1 cellular context compared by ENCODE assay signal in the genomic region with DNA sequence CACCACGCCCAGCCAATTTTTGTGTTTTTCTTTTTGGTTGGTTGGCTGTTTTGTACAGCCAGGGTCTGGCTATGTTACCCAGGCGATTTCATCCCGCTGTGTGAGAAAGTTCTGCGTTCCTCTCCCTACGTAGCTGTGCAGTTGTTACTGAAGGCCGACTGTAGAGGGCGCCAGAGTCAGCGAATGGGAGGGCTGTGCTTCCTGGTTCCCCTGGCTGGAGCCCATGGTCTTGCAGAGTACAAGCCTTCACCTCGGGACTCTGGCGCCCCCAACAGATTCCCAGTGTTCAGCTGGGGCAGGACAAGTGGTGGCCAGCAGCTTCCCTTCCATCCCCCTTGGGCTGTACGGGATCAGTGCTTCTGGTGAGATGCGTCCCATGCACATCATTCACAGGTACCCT.
TF ChIP-seq lines count a peak whose summit lies in the region.

No MANE protein-coding gene starts in this region.

TF ChIP-seq in K562, 482 proteins besides CTCF, POLR2A, EP300 and RAD21 (continued from another document):
- TF ChIP-seq, protein P1, sequence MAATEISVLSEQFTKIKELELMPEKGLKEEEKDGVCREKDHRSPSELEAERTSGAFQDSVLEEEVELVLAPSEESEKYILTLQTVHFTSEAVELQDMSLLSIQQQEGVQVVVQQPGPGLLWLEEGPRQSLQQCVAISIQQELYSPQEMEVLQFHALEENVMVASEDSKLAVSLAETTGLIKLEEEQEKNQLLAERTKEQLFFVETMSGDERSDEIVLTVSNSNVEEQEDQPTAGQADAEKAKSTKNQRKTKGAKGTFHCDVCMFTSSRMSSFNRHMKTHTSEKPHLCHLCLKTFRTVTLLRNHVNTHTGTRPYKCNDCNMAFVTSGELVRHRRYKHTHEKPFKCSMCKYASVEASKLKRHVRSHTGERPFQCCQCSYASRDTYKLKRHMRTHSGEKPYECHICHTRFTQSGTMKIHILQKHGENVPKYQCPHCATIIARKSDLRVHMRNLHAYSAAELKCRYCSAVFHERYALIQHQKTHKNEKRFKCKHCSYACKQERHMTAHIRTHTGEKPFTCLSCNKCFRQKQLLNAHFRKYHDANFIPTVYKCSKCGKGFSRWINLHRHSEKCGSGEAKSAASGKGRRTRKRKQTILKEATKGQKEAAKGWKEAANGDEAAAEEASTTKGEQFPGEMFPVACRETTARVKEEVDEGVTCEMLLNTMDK (IDR thresholded peaks at IDR 0.05; ENCODE audit: borderline replicate concordance, insufficient read depth, low read depth, low read length, poor library complexity, severe bottlenecking) = peak; percentile 54
- TF ChIP-seq, protein P2, sequence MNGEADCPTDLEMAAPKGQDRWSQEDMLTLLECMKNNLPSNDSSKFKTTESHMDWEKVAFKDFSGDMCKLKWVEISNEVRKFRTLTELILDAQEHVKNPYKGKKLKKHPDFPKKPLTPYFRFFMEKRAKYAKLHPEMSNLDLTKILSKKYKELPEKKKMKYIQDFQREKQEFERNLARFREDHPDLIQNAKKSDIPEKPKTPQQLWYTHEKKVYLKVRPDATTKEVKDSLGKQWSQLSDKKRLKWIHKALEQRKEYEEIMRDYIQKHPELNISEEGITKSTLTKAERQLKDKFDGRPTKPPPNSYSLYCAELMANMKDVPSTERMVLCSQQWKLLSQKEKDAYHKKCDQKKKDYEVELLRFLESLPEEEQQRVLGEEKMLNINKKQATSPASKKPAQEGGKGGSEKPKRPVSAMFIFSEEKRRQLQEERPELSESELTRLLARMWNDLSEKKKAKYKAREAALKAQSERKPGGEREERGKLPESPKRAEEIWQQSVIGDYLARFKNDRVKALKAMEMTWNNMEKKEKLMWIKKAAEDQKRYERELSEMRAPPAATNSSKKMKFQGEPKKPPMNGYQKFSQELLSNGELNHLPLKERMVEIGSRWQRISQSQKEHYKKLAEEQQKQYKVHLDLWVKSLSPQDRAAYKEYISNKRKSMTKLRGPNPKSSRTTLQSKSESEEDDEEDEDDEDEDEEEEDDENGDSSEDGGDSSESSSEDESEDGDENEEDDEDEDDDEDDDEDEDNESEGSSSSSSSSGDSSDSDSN (IDR thresholded peaks at IDR 0.05; ENCODE audit: borderline replicate concordance in 1 of 2, low read depth in 2 of 2, low read length in 2 of 2) = 0 out of 4 replicates have a peak, but pooled peaks of 1 of the 2 experiments have one; percentile 25
- TF ChIP-seq CREM (IDR thresholded peaks at IDR 0.05; ENCODE audit: low read depth) (peak; percentile 63), STAG1 (CRISPR knock-in tag; IDR thresholded peaks at IDR 0.05; ENCODE audit: borderline replicate concordance) (peak; percentile 72; the same call in 1 of the 2 replicates), ATF1 (CRISPR knock-in tag; IDR thresholded peaks at IDR 0.05) (no peak), ATF1 (tag; IDR thresholded peaks at IDR 0.05) (peak; percentile 33; the same call in 1 of the 2 replicates), SMC3 (conservative IDR thresholded peaks at IDR 0.05; ENCODE audit: insufficient read depth, low read depth, low read length) (peak; percentile 41), SMAD4 (CRISPR knock-in tag; conservative IDR thresholded peaks at IDR 0.05) (0 out of 2 replicates have a peak, but pooled peaks have one; percentile 26), ZNF133 (CRISPR knock-in tag; IDR thresholded peaks at IDR 0.05) (no peak), CBX8 (IDR thresholded peaks at IDR 0.05; ENCODE audit: borderline replicate concordance, extremely low read depth, low read depth, low read length, poor library complexity, severe bottlenecking) (no peak), TCFL5 (CRISPR knock-in tag; conservative IDR thresholded peaks at IDR 0.05) (no peak), PML (IDR thresholded peaks at IDR 0.05; ENCODE audit: low read length) (no peak), HDAC2 (IDR thresholded peaks at IDR 0.05) (no peak), RBM14 (IDR thresholded peaks at IDR 0.05; ENCODE audit: borderline replicate concordance, insufficient read depth, low read depth, low read length) (no peak), CXXC5 (CRISPR knock-in tag; IDR thresholded peaks at IDR 0.05) (peak; percentile 32; the same call in 1 of the 2 replicates), CC2D1A (IDR thresholded peaks at IDR 0.05) (peak; percentile 39; the same call in 1 of the 2 replicates), SPI1 (IDR thresholded peaks at IDR 0.05; ENCODE audit: borderline replicate concordance, low read depth, low read length) (0 out of 2 replicates have a peak, but pooled peaks have one; percentile 0), JUND (IDR thresholded peaks at IDR 0.05; ENCODE audit: borderline replicate concordance, low read depth, low read length) (0 out of 2 replicates have a peak, but pooled peaks have one; percentile 2), JUND (tag; IDR thresholded peaks at IDR 0.05; ENCODE audit: borderline replicate concordance, low read depth, low read length) (no peak; the same call in 2 of the 3 replicates)
- TF ChIP-seq, protein P3, sequence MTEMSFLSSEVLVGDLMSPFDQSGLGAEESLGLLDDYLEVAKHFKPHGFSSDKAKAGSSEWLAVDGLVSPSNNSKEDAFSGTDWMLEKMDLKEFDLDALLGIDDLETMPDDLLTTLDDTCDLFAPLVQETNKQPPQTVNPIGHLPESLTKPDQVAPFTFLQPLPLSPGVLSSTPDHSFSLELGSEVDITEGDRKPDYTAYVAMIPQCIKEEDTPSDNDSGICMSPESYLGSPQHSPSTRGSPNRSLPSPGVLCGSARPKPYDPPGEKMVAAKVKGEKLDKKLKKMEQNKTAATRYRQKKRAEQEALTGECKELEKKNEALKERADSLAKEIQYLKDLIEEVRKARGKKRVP (CRISPR knock-in tag; IDR thresholded peaks at IDR 0.05) = no peak
- TF ChIP-seq, protein P4, sequence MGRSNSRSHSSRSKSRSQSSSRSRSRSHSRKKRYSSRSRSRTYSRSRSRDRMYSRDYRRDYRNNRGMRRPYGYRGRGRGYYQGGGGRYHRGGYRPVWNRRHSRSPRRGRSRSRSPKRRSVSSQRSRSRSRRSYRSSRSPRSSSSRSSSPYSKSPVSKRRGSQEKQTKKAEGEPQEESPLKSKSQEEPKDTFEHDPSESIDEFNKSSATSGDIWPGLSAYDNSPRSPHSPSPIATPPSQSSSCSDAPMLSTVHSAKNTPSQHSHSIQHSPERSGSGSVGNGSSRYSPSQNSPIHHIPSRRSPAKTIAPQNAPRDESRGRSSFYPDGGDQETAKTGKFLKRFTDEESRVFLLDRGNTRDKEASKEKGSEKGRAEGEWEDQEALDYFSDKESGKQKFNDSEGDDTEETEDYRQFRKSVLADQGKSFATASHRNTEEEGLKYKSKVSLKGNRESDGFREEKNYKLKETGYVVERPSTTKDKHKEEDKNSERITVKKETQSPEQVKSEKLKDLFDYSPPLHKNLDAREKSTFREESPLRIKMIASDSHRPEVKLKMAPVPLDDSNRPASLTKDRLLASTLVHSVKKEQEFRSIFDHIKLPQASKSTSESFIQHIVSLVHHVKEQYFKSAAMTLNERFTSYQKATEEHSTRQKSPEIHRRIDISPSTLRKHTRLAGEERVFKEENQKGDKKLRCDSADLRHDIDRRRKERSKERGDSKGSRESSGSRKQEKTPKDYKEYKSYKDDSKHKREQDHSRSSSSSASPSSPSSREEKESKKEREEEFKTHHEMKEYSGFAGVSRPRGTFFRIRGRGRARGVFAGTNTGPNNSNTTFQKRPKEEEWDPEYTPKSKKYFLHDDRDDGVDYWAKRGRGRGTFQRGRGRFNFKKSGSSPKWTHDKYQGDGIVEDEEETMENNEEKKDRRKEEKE (IDR thresholded peaks at IDR 0.05; ENCODE audit: borderline replicate concordance in 1 of 2, control insufficient read depth in 1 of 2, low read depth in 2 of 2, low read length in 1 of 2) = no peak
- TF ChIP-seq, protein P5, sequence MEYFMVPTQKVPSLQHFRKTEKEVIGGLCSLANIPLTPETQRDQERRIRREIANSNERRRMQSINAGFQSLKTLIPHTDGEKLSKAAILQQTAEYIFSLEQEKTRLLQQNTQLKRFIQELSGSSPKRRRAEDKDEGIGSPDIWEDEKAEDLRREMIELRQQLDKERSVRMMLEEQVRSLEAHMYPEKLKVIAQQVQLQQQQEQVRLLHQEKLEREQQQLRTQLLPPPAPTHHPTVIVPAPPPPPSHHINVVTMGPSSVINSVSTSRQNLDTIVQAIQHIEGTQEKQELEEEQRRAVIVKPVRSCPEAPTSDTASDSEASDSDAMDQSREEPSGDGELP (CRISPR knock-in tag; IDR thresholded peaks at IDR 0.05; ENCODE audit: borderline replicate concordance) = peak; percentile 52; the same call in 1 of the 2 replicates
